ENCODE assay signal across 17 cellular contexts in the genomic region with DNA sequence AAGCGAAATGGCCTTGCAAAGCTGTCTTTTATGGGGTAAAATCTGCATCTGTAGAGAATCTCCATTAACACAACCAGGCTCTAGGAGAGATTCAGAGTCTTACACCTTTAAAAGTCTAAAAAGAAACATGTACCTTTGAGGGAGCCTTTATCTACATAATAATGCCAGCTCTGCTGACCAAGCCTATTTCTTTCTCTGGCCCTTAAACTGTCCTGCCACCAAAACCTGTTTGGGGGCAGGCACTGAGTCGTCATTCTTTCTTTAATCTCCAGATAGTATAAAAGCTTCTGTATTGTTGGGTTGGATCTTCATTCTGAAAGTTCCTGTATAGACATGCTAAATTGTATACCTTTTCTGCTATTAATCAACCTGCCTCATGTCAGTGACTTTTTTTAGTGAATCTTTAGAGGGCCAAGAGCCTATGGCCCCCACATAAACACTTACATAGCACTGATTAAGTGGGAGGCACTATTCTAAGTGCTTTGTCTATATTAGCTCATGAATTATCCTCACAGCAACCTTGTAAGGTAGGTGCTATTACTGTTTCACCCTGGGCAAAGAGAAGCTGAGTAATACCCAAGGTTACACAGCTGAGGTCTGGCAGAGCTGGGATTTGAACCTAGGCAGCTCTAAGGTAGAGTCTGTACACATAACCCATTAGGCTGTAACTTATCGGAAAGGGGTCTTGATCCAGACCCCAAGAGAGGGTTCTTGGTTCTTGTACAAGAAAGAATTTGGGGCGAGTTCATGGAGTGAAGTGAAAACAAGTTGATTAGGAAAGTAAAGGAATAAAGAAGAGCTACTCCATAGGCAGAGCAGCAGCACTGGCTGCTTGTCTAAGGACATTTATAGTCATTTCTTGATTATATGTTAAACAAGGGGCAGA.
DNase-seq lines count a peak whose midpoint lies in the region; ATAC-seq and TF ChIP-seq lines count a peak whose summit lies in the region.
"Had no signal": no experiment of that assay in that cellular context is flagged by ENCODE, and none has a peak within 500 bp of the region (broad histone marks: within the 10 kb centered on the region; RNA-seq: fewer than 3 reads in every experiment).

No MANE protein-coding gene starts in this region.

- H3K4me3 ChIP-seq in GM23338 (peak overlapping the region; percentile 19), OCI-LY1 (ENCODE audit: low read depth, low read length, poor library complexity, severe bottlenecking) (no peak overlapping the region), esophagus (ENCODE audit: low read depth in 1 of 2, low read length in 2 of 2) (no peak overlapping the region), iPS-20b (ENCODE audit: low read length) (peak overlapping the region; percentile 58), vagina (no peak overlapping the region), BE2C (ENCODE audit: low read depth, low read length) (no peak overlapping the region)
- H3K4me3 ChIP-seq: BLaER1 treated with 17β-estradiol and CSF1 and Interleukin-3, amounts not matched to agents 10 nM and 100 nM; MG63 had no signal

- DNase-seq in GM23338 (ENCODE audit: low spot score) (peak; percentile 74), vagina (ENCODE audit: extremely low spot score in 2 of 2) (no peak), BE2C (no peak)
- no peak for DNase-seq in activated CD4-positive, alpha-beta T cell treated with anti-CD3 and anti-CD28 coated beads, Interleukin-2, amount 50 U/mL, for 4 hours
- DNase-seq: DMS 273 treated with DMSO at 0.1 percent for 48 hours, GF-D8, MG63, NCI-H1092 treated with DMSO at 0.1 percent for 48 hours, NCI-H2081 treated with DMSO at 0.1 percent for 48 hours, NCI-H510A, NCI-H774 had no signal

- peaks cover 3% of the 10 kb centered on the region; the same call in 2 of the 3 replicates for H3K9me3 Mint-ChIP-seq in GM23338

- H3K79me2 ChIP-seq in GM23338 (replicated peaks; ENCODE audit: insufficient read depth): no peaks in the 10 kb centered on the region
- H3K79me2 ChIP-seq in OCI-LY1 (ENCODE audit: insufficient read depth, low read length): no peaks in the 10 kb centered on the region

- peak overlapping the region; percentile 34 for H3K4me2 ChIP-seq in GM23338
- H3K4me2 ChIP-seq in OCI-LY1 (ENCODE audit: low read length): no peak overlapping the region

- 82 to 85% methylated on average over 4 of the region's 4 CpGs for WGBS in esophagus, 2 donors

- H3K9me2 ChIP-seq in GM23338 (ENCODE audit: insufficient read depth): no peaks in the 10 kb centered on the region; the same call in 1 of the 2 replicates
- H3K9me2 ChIP-seq in OCI-LY1 (ENCODE audit: low read depth, low read length): no peaks in the 10 kb centered on the region

- intact Hi-C loops in vagina (cut with DNase I): no loop called here

- peak overlapping the region; percentile 94 for H3K27ac Mint-ChIP-seq in GM23338

- H3K9ac ChIP-seq in OCI-LY1 (ENCODE audit: low read length): no peak overlapping the region
- H3K9ac ChIP-seq in iPS-20b (ENCODE audit: low read depth, low read length): peak overlapping the region; percentile 83
- H3K9ac ChIP-seq: BLaER1 treated with 17β-estradiol and CSF1 and Interleukin-3, amounts not matched to agents 10 nM and 100 nM had no signal

- peak overlapping the region; percentile 45; the same call in 1 of the 3 replicates for H3K4me3 Mint-ChIP-seq in GM23338

- ATAC-seq in GM23338: peak; percentile 90
- ATAC-seq in HG03025 (IDR thresholded peaks at IDR 0.05; ENCODE audit: low FRiP score, unreplicated experiment): no peak
- ATAC-seq: Panc1 had no signal

- no peaks in the 10 kb centered on the region for H3K27me3 ChIP-seq in GM23338 (ENCODE audit: insufficient read depth)
- H3K27me3 ChIP-seq in OCI-LY1 (ENCODE audit: insufficient read depth, low read length): no peaks in the 10 kb centered on the region
- no peaks in the 10 kb centered on the region for H3K27me3 ChIP-seq in esophagus (ENCODE audit: control insufficient read depth in 1 of 2, insufficient read depth in 2 of 2, low read length in 2 of 2)
- no peaks in the 10 kb centered on the region for H3K27me3 ChIP-seq in iPS-20b (ENCODE audit: insufficient read depth, low read length)
- H3K27me3 ChIP-seq in vagina: no peaks in the 10 kb centered on the region
- H3K27me3 ChIP-seq in BE2C: no peaks in the 10 kb centered on the region
- H3K27me3 ChIP-seq: BLaER1 treated with 17β-estradiol and CSF1 and Interleukin-3, amounts not matched to agents 10 nM and 100 nM; MG63 had no signal

- peaks cover 6% of the 10 kb centered on the region for H3K36me3 Mint-ChIP-seq in GM23338 (ENCODE audit: low read depth)

- H3K9me3 ChIP-seq in OCI-LY1 (ENCODE audit: low read length): no peaks in the 10 kb centered on the region
- no peaks in the 10 kb centered on the region for H3K9me3 ChIP-seq in esophagus (ENCODE audit: control insufficient read depth in 2 of 2, insufficient read depth in 1 of 2, low read depth in 1 of 2, low read length in 1 of 2)
- H3K9me3 ChIP-seq in iPS-20b (ENCODE audit: insufficient read depth, low read depth, low read length): peaks cover 5% of the 10 kb centered on the region
- H3K9me3 ChIP-seq in vagina: no peaks in the 10 kb centered on the region
- H3K9me3 ChIP-seq in BE2C: peaks cover 3% of the 10 kb centered on the region; the same call in 1 of the 2 replicates

- H3F3A ChIP-seq in GM23338 (replicated peaks; ENCODE audit: low read depth) (no peaks in the 10 kb centered on the region), OCI-LY1 (ENCODE audit: insufficient read depth, low read length) (no peaks in the 10 kb centered on the region)

- no peak for TF ChIP-seq POLR2A in vagina (IDR thresholded peaks at IDR 0.05)

- H3K27me3 Mint-ChIP-seq in GM23338 (ENCODE audit: insufficient read depth, low read depth, poor library complexity): no peaks in the 10 kb centered on the region

- H3K4me1 Mint-ChIP-seq in GM23338: peaks cover 46% of the 10 kb centered on the region

- TF ChIP-seq CTCF in GM23338 (conservative IDR thresholded peaks at IDR 0.05; ENCODE audit: low read depth in 2 of 2): no peak
- no peak for TF ChIP-seq CTCF in OCI-LY1 (IDR thresholded peaks at IDR 0.05; ENCODE audit: low read length)
- no peak for TF ChIP-seq CTCF in vagina (IDR thresholded peaks at IDR 0.05)
- no peak for TF ChIP-seq CTCF in BE2C (IDR thresholded peaks at IDR 0.05; ENCODE audit: low read depth, low read length)

- peaks cover 30% of the 10 kb centered on the region for H3K4me1 ChIP-seq in GM23338 (ENCODE audit: insufficient read depth)
- H3K4me1 ChIP-seq in OCI-LY1 (ENCODE audit: insufficient read depth, low read length, severe bottlenecking): peaks cover 33% of the 10 kb centered on the region
- peaks cover 0 to 7% of the 10 kb centered on the region in 2 donors for H3K4me1 ChIP-seq in esophagus (ENCODE audit: control insufficient read depth in 2 of 2, insufficient read depth in 2 of 2, low read length in 1 of 2)
- H3K4me1 ChIP-seq in iPS-20b (ENCODE audit: insufficient read depth, low read length): peaks cover 35% of the 10 kb centered on the region
- peaks cover 20% of the 10 kb centered on the region for H3K4me1 ChIP-seq in vagina
- no peaks in the 10 kb centered on the region for H3K4me1 ChIP-seq in BE2C

- H2AFZ ChIP-seq in GM23338 (no peak overlapping the region), OCI-LY1 (ENCODE audit: low read length) (no peak overlapping the region)

- H4K20me1 ChIP-seq in GM23338 (replicated peaks; ENCODE audit: insufficient read depth) (no peaks in the 10 kb centered on the region), OCI-LY1 (ENCODE audit: insufficient read depth, low read length) (no peaks in the 10 kb centered on the region)
- H4K20me1 ChIP-seq: BLaER1 treated with 17β-estradiol and CSF1 and Interleukin-3, amounts not matched to agents 10 nM and 100 nM had no signal

- H3K27ac ChIP-seq in GM23338 (ENCODE audit: low read depth) (peak overlapping the region; percentile 96), OCI-LY1 (ENCODE audit: low read depth, low read length, poor library complexity, severe bottlenecking) (peak overlapping the region; percentile 72), esophagus (ENCODE audit: low read depth in 2 of 2, low read length in 1 of 2) (peak overlapping the region; percentile 54 to 59), iPS-20b (ENCODE audit: low read length) (peak overlapping the region; percentile 97), vagina (no peak overlapping the region)

- H3K36me3 ChIP-seq in GM23338 (ENCODE audit: insufficient read depth) (no peaks in the 10 kb centered on the region), OCI-LY1 (ENCODE audit: insufficient read depth, low read length) (no peaks in the 10 kb centered on the region), esophagus (ENCODE audit: control insufficient read depth in 2 of 2, insufficient read depth in 2 of 2, low read length in 1 of 2) (no peaks in the 10 kb centered on the region), iPS-20b (ENCODE audit: insufficient read depth, low read depth, low read length) (no peaks in the 10 kb centered on the region), vagina (no peaks in the 10 kb centered on the region), BE2C (no peaks in the 10 kb centered on the region)
- H3K36me3 ChIP-seq: BLaER1 treated with 17β-estradiol and CSF1 and Interleukin-3, amounts not matched to agents 10 nM and 100 nM; MG63 had no signal

TF ChIP-seq in GM23338, 12 proteins besides CTCF, POLR2A, EP300 and RAD21:
- 0 out of 2 replicates have a peak, but pooled peaks have one; percentile 19 for TF ChIP-seq POLR2AphosphoS5 (IDR thresholded peaks at IDR 0.05; ENCODE audit: low read depth)
- TF ChIP-seq, protein P1, sequence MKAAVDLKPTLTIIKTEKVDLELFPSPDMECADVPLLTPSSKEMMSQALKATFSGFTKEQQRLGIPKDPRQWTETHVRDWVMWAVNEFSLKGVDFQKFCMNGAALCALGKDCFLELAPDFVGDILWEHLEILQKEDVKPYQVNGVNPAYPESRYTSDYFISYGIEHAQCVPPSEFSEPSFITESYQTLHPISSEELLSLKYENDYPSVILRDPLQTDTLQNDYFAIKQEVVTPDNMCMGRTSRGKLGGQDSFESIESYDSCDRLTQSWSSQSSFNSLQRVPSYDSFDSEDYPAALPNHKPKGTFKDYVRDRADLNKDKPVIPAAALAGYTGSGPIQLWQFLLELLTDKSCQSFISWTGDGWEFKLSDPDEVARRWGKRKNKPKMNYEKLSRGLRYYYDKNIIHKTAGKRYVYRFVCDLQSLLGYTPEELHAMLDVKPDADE (IDR thresholded peaks at IDR 0.05): no peak
- TF ChIP-seq EZH2phosphoT487 (IDR thresholded peaks at IDR 0.05; ENCODE audit: unreplicated experiment): no peak
- no peak for TF ChIP-seq STAT1 (IDR thresholded peaks at IDR 0.05; ENCODE audit: unreplicated experiment)
- TF ChIP-seq EZH2 (IDR thresholded peaks at IDR 0.05; ENCODE audit: low read depth, unreplicated experiment): no peak
- no peak for TF ChIP-seq JUNB (IDR thresholded peaks at IDR 0.05; ENCODE audit: unreplicated experiment)
- TF ChIP-seq CREB1 (CRISPR knock-in tag; IDR thresholded peaks at IDR 0.05; ENCODE audit: low read depth): no peak
- no peak for TF ChIP-seq ZNF331 (CRISPR knock-in tag; IDR thresholded peaks at IDR 0.05; ENCODE audit: low read depth)
- peak; percentile 51; the same call in 1 of the 2 replicates for TF ChIP-seq NANOG (IDR thresholded peaks at IDR 0.05; ENCODE audit: borderline replicate concordance)

Comparison
In these comparisons a context has a peak if more than half of its experiments do, and no peak if none do; other contexts are left out.
1. H3K4me3 ChIP-seq: peak in GM23338 (single experiment) and iPS-20b (single experiment); none in OCI-LY1 (single experiment), esophagus (0 of 2), vagina (0 of 2) and BE2C (single experiment).